18 cellular contexts compared by ENCODE assay signal in genomic region chr15:67735896-67736295, GRCh38.
"Had no signal": no experiment of that assay in that cellular context is flagged by ENCODE, and none has a peak within 500 bp of the region (broad histone marks: within the 10 kb centered on the region; RNA-seq: fewer than 3 reads in every experiment).

No MANE protein-coding gene starts in this region.

- H3K9me3 Mint-ChIP-seq: activated CD4-positive, alpha-beta memory T cell treated with anti-CD3 and anti-CD28 coated beads for 36 hours; activated naive CD4-positive, alpha-beta T cell treated with anti-CD3 and anti-CD28 coated beads, Interleukin-2, amount 50 U/mL, for 24 hours; activated T-cell treated with anti-CD3 and anti-CD28 coated beads, Interleukin-2, amount 50 U/mL, for 4 hours; natural killer cell; stimulated activated effector memory CD8-positive, alpha-beta T cell treated with anti-CD3 and anti-CD28 coated beads, Interleukin-12 subunit alpha, Interleukin-12 subunit beta, amount 100 ng/mL, for 72 hours had no signal

- H3K4me1 ChIP-seq: tibial artery had no signal

- DNase-seq: activated CD4-positive, alpha-beta memory T cell treated with anti-CD3 and anti-CD28 coated beads for 36 hours; activated CD4-positive, alpha-beta T cell treated with anti-CD3 and anti-CD28 coated beads for 36 hours; activated effector memory CD4-positive, alpha-beta T cell treated with Interleukin-2 at 50 U/mL for 16 hours; activated T-cell treated with anti-CD3 and anti-CD28 coated beads, Interleukin-2, amount 50 U/mL, for 4 hours; adrenal gland; dorsolateral prefrontal cortex; erythroblast; natural killer cell; posterior cingulate gyrus; retina; tibial artery; WERI-Rb-1 had no signal

- H3K27ac Mint-ChIP-seq: activated CD4-positive, alpha-beta memory T cell treated with anti-CD3 and anti-CD28 coated beads for 36 hours; activated CD4-positive, alpha-beta T cell treated with anti-CD3 and anti-CD28 coated beads for 36 hours; activated naive CD4-positive, alpha-beta T cell treated with anti-CD3 and anti-CD28 coated beads, Interleukin-2, amount 50 U/mL, for 24 hours had no signal

- H3K36me3 ChIP-seq: adrenal gland, cardiac muscle cell, neutrophil, tibial artery, WERI-Rb-1 had no signal

- H3K4me3 Mint-ChIP-seq: activated CD4-positive, alpha-beta memory T cell treated with anti-CD3 and anti-CD28 coated beads for 36 hours; activated CD4-positive, alpha-beta T cell treated with anti-CD3 and anti-CD28 coated beads for 36 hours; activated naive CD4-positive, alpha-beta T cell treated with anti-CD3 and anti-CD28 coated beads, Interleukin-2, amount 50 U/mL, for 24 hours; activated T-cell treated with anti-CD3 and anti-CD28 coated beads, Interleukin-2, amount 50 U/mL, for 4 hours; natural killer cell; stimulated activated effector memory CD8-positive, alpha-beta T cell treated with anti-CD3 and anti-CD28 coated beads, Interleukin-12 subunit alpha, Interleukin-12 subunit beta, amount 100 ng/mL, for 72 hours had no signal

- H3K27me3 ChIP-seq: adrenal gland, dorsolateral prefrontal cortex, gastroesophageal sphincter, neutrophil, tibial artery had no signal

- ATAC-seq: activated CD4-positive, alpha-beta T cell treated with anti-CD3 and anti-CD28 coated beads for 36 hours; activated T-cell treated with anti-CD3 and anti-CD28 coated beads, Interleukin-2, amount 50 U/mL, for 4 hours; gastroesophageal sphincter; natural killer cell; stimulated activated effector memory CD8-positive, alpha-beta T cell treated with anti-CD3 and anti-CD28 coated beads, Interleukin-12 subunit alpha, Interleukin-12 subunit beta, amount 100 ng/mL, for 72 hours had no signal

- H3K27ac ChIP-seq: adrenal gland, cardiac muscle cell, dorsolateral prefrontal cortex, gastroesophageal sphincter, neutrophil, tibial artery, WERI-Rb-1 had no signal

- H3K36me3 Mint-ChIP-seq: activated CD4-positive, alpha-beta memory T cell treated with anti-CD3 and anti-CD28 coated beads for 36 hours; natural killer cell; stimulated activated effector memory CD8-positive, alpha-beta T cell treated with anti-CD3 and anti-CD28 coated beads, Interleukin-12 subunit alpha, Interleukin-12 subunit beta, amount 100 ng/mL, for 72 hours had no signal

- H3K4me3 ChIP-seq: adrenal gland, cardiac muscle cell, dorsolateral prefrontal cortex, gastroesophageal sphincter, lung, tibial artery had no signal

- H3K9me3 ChIP-seq: adrenal gland, gastroesophageal sphincter, neutrophil, tibial artery had no signal

- H3K27me3 Mint-ChIP-seq: activated CD4-positive, alpha-beta memory T cell treated with anti-CD3 and anti-CD28 coated beads for 36 hours; activated CD4-positive, alpha-beta T cell treated with anti-CD3 and anti-CD28 coated beads for 36 hours; activated naive CD4-positive, alpha-beta T cell treated with anti-CD3 and anti-CD28 coated beads, Interleukin-2, amount 50 U/mL, for 24 hours had no signal
